In the genomic region with DNA sequence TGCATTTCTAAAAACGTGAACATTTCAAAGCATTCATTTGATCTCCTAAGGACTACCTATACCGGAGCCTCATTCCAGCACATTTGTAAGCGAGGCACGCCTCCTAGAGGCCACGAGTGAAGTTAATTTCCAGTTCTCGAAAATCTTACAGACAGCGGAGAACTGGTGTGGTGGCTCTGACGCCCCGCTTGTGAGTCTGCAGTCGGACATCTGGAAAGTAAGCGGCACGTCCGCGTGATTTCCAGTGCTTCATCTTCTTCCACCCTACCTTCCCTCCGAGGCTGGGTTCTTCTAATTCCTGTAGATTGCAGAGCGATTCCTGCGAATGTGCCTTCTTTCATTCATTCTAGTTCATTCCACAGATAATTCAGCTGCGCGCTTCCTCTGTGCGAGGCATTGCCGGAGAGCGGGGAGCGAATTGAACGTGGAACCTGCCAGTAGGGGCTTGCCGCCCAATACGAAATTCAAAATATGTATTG, we compare ENCODE assay signal across 2 cellular contexts.
TF ChIP-seq lines count a peak whose summit lies in the region.

No MANE protein-coding gene starts in this region.

TF ChIP-seq in HEK293T, 16 proteins besides CTCF, POLR2A, EP300 and RAD21 (continued from another document):
- no peak for TF ChIP-seq FOXA1 (IDR thresholded peaks at IDR 0.05)

TF ChIP-seq in SK-N-SH, 30 proteins besides CTCF, POLR2A, EP300 and RAD21 (continued from another document):
- TF ChIP-seq MAX (IDR thresholded peaks at IDR 0.05; ENCODE audit: low read depth), result peak; percentile 78
- TF ChIP-seq EZH2phosphoT487 (IDR thresholded peaks at IDR 0.05; ENCODE audit: borderline replicate concordance, low read depth), result no peak
- no peak for TF ChIP-seq TEAD4 (IDR thresholded peaks at IDR 0.05; ENCODE audit: borderline replicate concordance, insufficient read depth)
- no peak for TF ChIP-seq USF2 (IDR thresholded peaks at IDR 0.05; ENCODE audit: borderline replicate concordance, low read depth, low read length)
- peak; percentile 51; the same call in 1 of the 2 replicates for TF ChIP-seq SIN3A (IDR thresholded peaks at IDR 0.05; ENCODE audit: borderline replicate concordance, low read depth, low read length)
- peak; percentile 43; the same call in 1 of the 2 replicates for TF ChIP-seq YY1 (IDR thresholded peaks at IDR 0.05; ENCODE audit: low read depth)
- TF ChIP-seq GABPA (IDR thresholded peaks at IDR 0.05; ENCODE audit: low read depth), result no peak
- TF ChIP-seq, protein P1, sequence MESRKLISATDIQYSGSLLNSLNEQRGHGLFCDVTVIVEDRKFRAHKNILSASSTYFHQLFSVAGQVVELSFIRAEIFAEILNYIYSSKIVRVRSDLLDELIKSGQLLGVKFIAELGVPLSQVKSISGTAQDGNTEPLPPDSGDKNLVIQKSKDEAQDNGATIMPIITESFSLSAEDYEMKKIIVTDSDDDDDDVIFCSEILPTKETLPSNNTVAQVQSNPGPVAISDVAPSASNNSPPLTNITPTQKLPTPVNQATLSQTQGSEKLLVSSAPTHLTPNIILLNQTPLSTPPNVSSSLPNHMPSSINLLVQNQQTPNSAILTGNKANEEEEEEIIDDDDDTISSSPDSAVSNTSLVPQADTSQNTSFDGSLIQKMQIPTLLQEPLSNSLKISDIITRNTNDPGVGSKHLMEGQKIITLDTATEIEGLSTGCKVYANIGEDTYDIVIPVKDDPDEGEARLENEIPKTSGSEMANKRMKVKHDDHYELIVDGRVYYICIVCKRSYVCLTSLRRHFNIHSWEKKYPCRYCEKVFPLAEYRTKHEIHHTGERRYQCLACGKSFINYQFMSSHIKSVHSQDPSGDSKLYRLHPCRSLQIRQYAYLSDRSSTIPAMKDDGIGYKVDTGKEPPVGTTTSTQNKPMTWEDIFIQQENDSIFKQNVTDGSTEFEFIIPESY (IDR thresholded peaks at IDR 0.05; ENCODE audit: borderline replicate concordance, low read depth), result no peak
- peak; percentile 45; the same call in 1 of the 2 replicates for TF ChIP-seq TCF12 (IDR thresholded peaks at IDR 0.05)
- TF ChIP-seq SMC3 (IDR thresholded peaks at IDR 0.05; ENCODE audit: low read depth, low read length), result peak; percentile 70
- TF ChIP-seq POLR2AphosphoS5 (IDR thresholded peaks at IDR 0.05; ENCODE audit: low read depth, low read length), result peak; percentile 50; the same call in 1 of the 2 replicates
